Comparison of ENCODE assay signal across 9 cellular contexts in genomic region chr2:98822301-98823164, GRCh38.
DNase-seq lines count a peak whose midpoint lies in the region; ATAC-seq, FAIRE-seq and TF ChIP-seq lines count a peak whose summit lies in the region.
"Had no signal": no experiment of that assay in that cellular context is flagged by ENCODE, and none has a peak within 500 bp of the region (broad histone marks: within the 10 kb centered on the region; RNA-seq: fewer than 3 reads in every experiment).

No MANE protein-coding gene starts in this region.

- TF ChIP-seq CTCF in endothelial cell of umbilical vein (IDR thresholded peaks at IDR 0.05; ENCODE audit: extremely low read depth in 1 of 2, insufficient read depth in 1 of 2, low read depth in 1 of 2, low read length in 2 of 2) = peak; percentile 33 to 64

- H3K9me3 Mint-ChIP-seq in CD4-positive, alpha-beta memory T cell = no peaks in the 10 kb centered on the region
- no peaks in the 10 kb centered on the region for H3K9me3 Mint-ChIP-seq in activated CD8-positive, alpha-beta memory T cell treated with anti-CD3 and anti-CD28 coated beads, Interleukin-2, amount 10 ng/mL, durations not matched to agents 7 days and 5 days (ENCODE audit: low read depth)
- peaks cover 0 to 3% (median 0%) of the 10 kb centered on the region in 9 donors for H3K9me3 Mint-ChIP-seq in naive thymus-derived CD8-positive, alpha-beta T cell
- H3K9me3 Mint-ChIP-seq in stimulated activated memory B cell treated with anti-CD40 and anti-IgM and Interleukin-4, amounts not matched to agents 10 μg/mL and 1 μg/mL and 100 μg/mL, for 72 hours = no peaks in the 10 kb centered on the region

- no peaks in the 10 kb centered on the region for H3K9me1 ChIP-seq in endothelial cell of umbilical vein (replicated peaks; ENCODE audit: control insufficient read depth, extremely low read depth, insufficient read depth, low read length)

- no peaks in the 10 kb centered on the region for H3K27me3 ChIP-seq in CD4-positive, alpha-beta memory T cell (ENCODE audit: insufficient read depth, low read length)
- H3K27me3 ChIP-seq in endothelial cell of umbilical vein (ENCODE audit: control insufficient read depth in 2 of 2, insufficient read depth in 2 of 2, low read length in 2 of 2) = no peaks in the 10 kb centered on the region

- peak overlapping the region; percentile 46 for H3K4me2 ChIP-seq in endothelial cell of umbilical vein (ENCODE audit: insufficient read depth, low read length)

- H3K36me3 Mint-ChIP-seq in CD4-positive, alpha-beta memory T cell = peaks cover 0 to 3% of the 10 kb centered on the region in 2 donors
- H3K36me3 Mint-ChIP-seq in activated CD8-positive, alpha-beta memory T cell treated with anti-CD3 and anti-CD28 coated beads, Interleukin-2, amount 10 ng/mL, durations not matched to agents 7 days and 5 days = no peaks in the 10 kb centered on the region
- no peaks in the 10 kb centered on the region for H3K36me3 Mint-ChIP-seq in naive thymus-derived CD8-positive, alpha-beta T cell
- H3K36me3 Mint-ChIP-seq in stimulated activated memory B cell treated with anti-CD40 and anti-IgM and Interleukin-4, amounts not matched to agents 10 μg/mL and 1 μg/mL and 100 μg/mL, for 72 hours = no peaks in the 10 kb centered on the region

- FAIRE-seq in endothelial cell of umbilical vein (lab: Jason Lieb, UNC) (peak; percentile 4), GM12891 (lab: Jason Lieb, UNC) (no peak), HTR-8/SVneo (lab: Jason Lieb, UNC) (no peak)

- no peak overlapping the region for H3K27ac Mint-ChIP-seq in CD4-positive, alpha-beta memory T cell
- no peak overlapping the region for H3K27ac Mint-ChIP-seq in activated CD8-positive, alpha-beta memory T cell treated with anti-CD3 and anti-CD28 coated beads, Interleukin-2, amount 10 ng/mL, durations not matched to agents 7 days and 5 days
- peak overlapping the region in 3 of 10 donors; percentile 31 to 55 (median 43) for H3K27ac Mint-ChIP-seq in naive thymus-derived CD8-positive, alpha-beta T cell
- no peak overlapping the region for H3K27ac Mint-ChIP-seq in stimulated activated memory B cell treated with anti-CD40 and anti-IgM and Interleukin-4, amounts not matched to agents 10 μg/mL and 1 μg/mL and 100 μg/mL, for 72 hours

- CTCF ChIA-PET in CD4-positive, alpha-beta memory T cell (lab: Charles Lee; ENCODE audit: partially characterized antibody) = interaction anchor here (0.8 to 6.7 kb wide), 16 partner anchors 10 to 363 kb away, joined by 3 to 30 read pairs (median 5); no protein-coding TSS in a partner anchor
- CTCF ChIA-PET in activated CD8-positive, alpha-beta memory T cell treated with anti-CD3 and anti-CD28 coated beads, Interleukin-2, amount 10 ng/mL, durations not matched to agents 7 days and 5 days (lab: Charles Lee) = interaction anchor here (0.6 to 2.5 kb wide), 22 partner anchors 14 to 201 kb away, joined by 3 to 14 read pairs (median 3); no protein-coding TSS in a partner anchor
- CTCF ChIA-PET in endothelial cell of umbilical vein (lab: Charles Lee) = interaction anchor here (1.0 to 4.8 kb wide), 8 partner anchors 14 to 174 kb away, joined by 3 to 31 read pairs (median 4); partner anchors contain the start of gene MGAT4A

- POLR2A ChIA-PET in CD4-positive, alpha-beta memory T cell (lab: Charles Lee; ENCODE audit: partially characterized antibody) = interaction anchor here (0.7 to 19.4 kb wide), 18 partner anchors 10 to 214 kb away, joined by 3 to 209 read pairs (median 4); partner anchors contain the start of gene MGAT4A
- POLR2A ChIA-PET in endothelial cell of umbilical vein (lab: Charles Lee) = no interaction called here
- POLR2A ChIA-PET in naive thymus-derived CD8-positive, alpha-beta T cell (lab: Charles Lee) = interaction anchor here (0.6 to 7.4 kb wide), 17 partner anchors 9 to 353 kb away, joined by 3 to 53 read pairs (median 4); partner anchors contain the start of gene MGAT4A

- TF ChIP-seq POLR2A in endothelial cell of umbilical vein (IDR thresholded peaks at IDR 0.05; ENCODE audit: low read depth, low read length) (no peak), GM12891 (IDR thresholded peaks at IDR 0.05; ENCODE audit: low read depth, low read length) (no peak)

- dilution Hi-C loops in endothelial cell of umbilical vein (cut with MboI; ENCODE audit: extremely low pct_ligation_motif_present, low sequenced_read_pairs) = no loop called here

- ATAC-seq in activated CD8-positive, alpha-beta memory T cell treated with anti-CD3 and anti-CD28 coated beads, Interleukin-2, amount 10 ng/mL, durations not matched to agents 7 days and 5 days = peak; percentile 97
- ATAC-seq in naive thymus-derived CD8-positive, alpha-beta T cell = peak; percentile 90 to 94
- peak; percentile 60 for ATAC-seq in stimulated activated memory B cell treated with anti-CD40 and anti-IgM and Interleukin-4, amounts not matched to agents 10 μg/mL and 1 μg/mL and 100 μg/mL, for 72 hours

- BruUV-seq in endothelial cell of umbilical vein (replicated peaks; lab: Mats Ljungman, UMichigan) = no TSS peak

- H3K9me3 ChIP-seq in CD4-positive, alpha-beta memory T cell (ENCODE audit: control insufficient read depth in 1 of 2, low read length in 2 of 2) = no peaks in the 10 kb centered on the region
- H3K9me3 ChIP-seq in endothelial cell of umbilical vein (replicated peaks; ENCODE audit: control insufficient read depth, insufficient read depth, low read length) = no peaks in the 10 kb centered on the region

- H3K36me3 ChIP-seq in CD4-positive, alpha-beta memory T cell (ENCODE audit: insufficient read depth, low read length) = no peaks in the 10 kb centered on the region
- H3K36me3 ChIP-seq in endothelial cell of umbilical vein (ENCODE audit: control insufficient read depth in 2 of 2, extremely low read depth in 1 of 2, insufficient read depth in 2 of 2, low read length in 2 of 2) = no peaks in the 10 kb centered on the region

- H3K4me1 ChIP-seq in CD4-positive, alpha-beta memory T cell (ENCODE audit: insufficient read depth, low read length) = peaks cover 20% of the 10 kb centered on the region
- H3K4me1 ChIP-seq in endothelial cell of umbilical vein (ENCODE audit: control insufficient read depth, extremely low read depth, insufficient read depth, low read length) = peaks cover 11% of the 10 kb centered on the region

- peak overlapping the region; percentile 39 for H3K27ac ChIP-seq in CD4-positive, alpha-beta memory T cell (ENCODE audit: low read depth, low read length)
- peak overlapping the region; percentile 53 for H3K27ac ChIP-seq in endothelial cell of umbilical vein (ENCODE audit: insufficient read depth, low read depth, low read length)
- H3K27ac ChIP-seq: VCaP had no signal

- peak overlapping the region in 1 of 2 donors; percentile 43 for H3K4me3 ChIP-seq in CD4-positive, alpha-beta memory T cell (ENCODE audit: low read length in 2 of 2)
- H3K4me3 ChIP-seq in endothelial cell of umbilical vein (replicated peaks in 1 of 3; ENCODE audit: insufficient read depth in 1 of 3, low read depth in 1 of 3, low read length in 3 of 3) = peak overlapping the region in 2 of 3 experiments; percentile 44

- H3K27me3 Mint-ChIP-seq in CD4-positive, alpha-beta memory T cell = peaks cover 0 to 1% of the 10 kb centered on the region in 2 donors
- peaks cover 7% of the 10 kb centered on the region for H3K27me3 Mint-ChIP-seq in activated CD8-positive, alpha-beta memory T cell treated with anti-CD3 and anti-CD28 coated beads, Interleukin-2, amount 10 ng/mL, durations not matched to agents 7 days and 5 days
- peaks cover 0 to 5% (median 0%) of the 10 kb centered on the region in 5 donors for H3K27me3 Mint-ChIP-seq in naive thymus-derived CD8-positive, alpha-beta T cell
- H3K27me3 Mint-ChIP-seq in stimulated activated memory B cell treated with anti-CD40 and anti-IgM and Interleukin-4, amounts not matched to agents 10 μg/mL and 1 μg/mL and 100 μg/mL, for 72 hours = no peaks in the 10 kb centered on the region

- peak overlapping the region in 5 of 8 donors; percentile 22 to 76 (median 54) for H3K4me3 Mint-ChIP-seq in CD4-positive, alpha-beta memory T cell
- H3K4me3 Mint-ChIP-seq in activated CD8-positive, alpha-beta memory T cell treated with anti-CD3 and anti-CD28 coated beads, Interleukin-2, amount 10 ng/mL, durations not matched to agents 7 days and 5 days = peak overlapping the region; percentile 18
- H3K4me3 Mint-ChIP-seq in naive thymus-derived CD8-positive, alpha-beta T cell = peak overlapping the region in 9 of 10 donors; percentile 9 to 79 (median 36)
- peak overlapping the region; percentile 73 for H3K4me3 Mint-ChIP-seq in stimulated activated memory B cell treated with anti-CD40 and anti-IgM and Interleukin-4, amounts not matched to agents 10 μg/mL and 1 μg/mL and 100 μg/mL, for 72 hours

- intact Hi-C loops in CD4-positive, alpha-beta memory T cell (cut with micrococcal nuclease) = loop anchor here (1.0 kb wide), 1 partner anchor 51 kb away; no protein-coding TSS in a partner anchor
- intact Hi-C loops in endothelial cell of umbilical vein (cut with micrococcal nuclease) = loop anchor here (1.0 to 2.0 kb wide), 2 partner anchors 23 to 64 kb away; no protein-coding TSS in a partner anchor

- H3K79me2 ChIP-seq in endothelial cell of umbilical vein (ENCODE audit: control insufficient read depth, insufficient read depth, low read length) = no peaks in the 10 kb centered on the region

- H3K4me1 Mint-ChIP-seq in CD4-positive, alpha-beta memory T cell = peaks cover 23 to 53% (median 36%) of the 10 kb centered on the region in 4 donors
- peaks cover 5% of the 10 kb centered on the region for H3K4me1 Mint-ChIP-seq in activated CD8-positive, alpha-beta memory T cell treated with anti-CD3 and anti-CD28 coated beads, Interleukin-2, amount 10 ng/mL, durations not matched to agents 7 days and 5 days
- H3K4me1 Mint-ChIP-seq in naive thymus-derived CD8-positive, alpha-beta T cell = peaks cover 12 to 39% (median 24%) of the 10 kb centered on the region in 4 donors
- H3K4me1 Mint-ChIP-seq in stimulated activated memory B cell treated with anti-CD40 and anti-IgM and Interleukin-4, amounts not matched to agents 10 μg/mL and 1 μg/mL and 100 μg/mL, for 72 hours = peaks cover 12% of the 10 kb centered on the region

- H2AFZ ChIP-seq in endothelial cell of umbilical vein (ENCODE audit: low read depth, low read length) = peak overlapping the region; percentile 82

- peak; percentile 51 to 70 (median 64) for DNase-seq in CD4-positive, alpha-beta memory T cell
- peak; percentile 72 for DNase-seq in activated CD8-positive, alpha-beta memory T cell treated with anti-CD3 and anti-CD28 coated beads, Interleukin-2, amount 10 ng/mL, durations not matched to agents 7 days and 5 days
- DNase-seq in endothelial cell of umbilical vein (ENCODE audit: low read depth, low spot score) (peak; percentile 38), DMS153 treated with DMSO at 0.1 percent for 48 hours (lab: John Stamatoyannopoulos, UW; ENCODE audit: unreplicated experiment) (no peak), GM12891 (ENCODE audit: insufficient read length, low spot score) (no peak), HTR-8/SVneo (ENCODE audit: insufficient read length, low spot score) (no peak)
- DNase-seq in naive thymus-derived CD8-positive, alpha-beta T cell = peak; percentile 40 to 75 (median 62)

- H3K9ac ChIP-seq in endothelial cell of umbilical vein (replicated peaks; ENCODE audit: extremely low read depth, insufficient read depth, low read length) = peak overlapping the region; percentile 69

- no peaks in the 10 kb centered on the region for H4K20me1 ChIP-seq in endothelial cell of umbilical vein (replicated peaks; ENCODE audit: control insufficient read depth, extremely low read depth, insufficient read depth, low read length)

Comparison
In these comparisons a context has a peak if more than half of its experiments do, and no peak if none do; other contexts are left out.
1. DNase-seq: peak in CD4-positive, alpha-beta memory T cell (5 of 5), activated CD8-positive, alpha-beta memory T cell treated with anti-CD3 and anti-CD28 coated beads, Interleukin-2, amount 10 ng/mL, durations not matched to agents 7 days and 5 days (single experiment), endothelial cell of umbilical vein (single experiment) and naive thymus-derived CD8-positive, alpha-beta T cell (10 of 10); none in DMS153 treated with DMSO at 0.1 percent for 48 hours (single experiment), GM12891 (single experiment) and HTR-8/SVneo (single experiment).
2. H3K4me3 Mint-ChIP-seq: peak in every context shown above with its lines; median percentile 73 in stimulated activated memory B cell treated with anti-CD40 and anti-IgM and Interleukin-4, amounts not matched to agents 10 μg/mL and 1 μg/mL and 100 μg/mL, for 72 hours; 54 in CD4-positive, alpha-beta memory T cell; 36 in naive thymus-derived CD8-positive, alpha-beta T cell; 18 in activated CD8-positive, alpha-beta memory T cell treated with anti-CD3 and anti-CD28 coated beads, Interleukin-2, amount 10 ng/mL, durations not matched to agents 7 days and 5 days.
3. Peak in every context shown above with its lines, with median percentiles within 50 percentile points of each other: ATAC-seq.